In the genomic region with DNA sequence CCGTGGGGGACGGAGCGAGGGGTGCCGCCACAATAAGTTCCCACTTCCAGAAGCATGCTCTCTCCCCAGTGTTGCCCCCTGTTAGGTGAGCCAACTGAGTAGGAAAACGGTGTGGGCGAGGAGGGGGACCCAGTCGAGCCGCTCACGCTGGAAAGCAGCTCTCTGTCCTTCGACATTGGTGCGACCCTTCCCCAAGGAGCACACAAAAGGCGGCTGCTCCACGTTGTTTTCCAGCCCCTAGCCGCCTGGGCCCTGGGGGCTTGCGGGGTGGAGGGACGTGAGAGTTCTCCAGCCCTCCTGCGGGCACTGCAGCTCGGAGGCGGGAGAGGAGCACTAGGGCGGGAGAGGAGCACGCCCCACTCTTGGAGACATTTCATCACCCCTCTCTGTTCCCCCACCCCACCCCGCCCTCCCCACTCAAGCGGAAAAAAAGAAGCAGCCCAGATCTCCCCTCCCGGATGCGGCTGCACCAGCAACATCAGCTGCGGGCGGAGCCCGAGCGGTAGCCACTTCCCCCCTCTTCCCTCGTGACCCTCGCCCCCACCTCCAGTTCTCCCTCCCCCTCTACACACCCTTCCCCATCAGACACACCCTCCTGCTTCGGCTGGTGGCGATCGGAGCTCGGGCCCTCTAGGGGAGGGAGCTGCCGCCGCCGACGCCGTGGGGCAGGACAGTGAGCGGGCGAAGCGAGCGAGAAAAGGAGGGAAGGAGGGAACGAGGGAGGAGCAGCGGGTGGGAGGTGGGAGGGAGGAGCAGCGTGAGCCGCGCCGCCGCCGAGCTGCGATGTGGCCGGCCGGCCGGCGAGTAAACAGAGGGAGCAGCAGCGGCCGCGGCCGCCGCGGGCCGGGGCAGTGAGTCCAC, we compare ENCODE assay signal across 8 cellular contexts. TPM values are rescaled to one million over a fixed set of nuclear protein-coding genes. Genes with fewer than 3 reads are reported as not detected.
DNase-seq lines count a peak whose midpoint lies in the region; ATAC-seq and TF ChIP-seq lines count a peak whose summit lies in the region.

A gene (plus strand): TSS at position 755 of the 861 bp plus-strand sequence. CDS start 157 bp downstream, outside the sequence.

- H3K27me3 ChIP-seq in CD4-positive, alpha-beta memory T cell (ENCODE audit: insufficient read depth, low read length) = no peaks in the 10 kb centered on the region
- H3K27me3 ChIP-seq in PC-3 (ENCODE audit: low read length) (no peaks in the 10 kb centered on the region), esophagus (ENCODE audit: control insufficient read depth in 1 of 2, insufficient read depth in 2 of 2, low read length in 2 of 2) (no peaks in the 10 kb centered on the region), mucosa of stomach (ENCODE audit: control insufficient read depth, insufficient read depth, low read length) (no peaks in the 10 kb centered on the region)

- H3K4me2 ChIP-seq in PC-3 (ENCODE audit: low read length) = peak within 1 kb of the TSS; percentile 98

- 6 to 33% methylated on average over 62 to 64 of the region's 64 CpGs for WGBS in esophagus, 2 donors

- H3K4me1 Mint-ChIP-seq in CD4-positive, alpha-beta memory T cell = peaks cover 10 to 41% (median 22%) of the 10 kb centered on the region in 4 donors

- peaks cover 0 to 24% of the 10 kb centered on the region in 2 donors for H3K36me3 Mint-ChIP-seq in CD4-positive, alpha-beta memory T cell

- no peaks in the 10 kb centered on the region for H3K36me3 ChIP-seq in CD4-positive, alpha-beta memory T cell (ENCODE audit: insufficient read depth, low read length)
- H3K36me3 ChIP-seq in PC-3 (ENCODE audit: low read depth, low read length) (no peaks in the 10 kb centered on the region), esophagus (ENCODE audit: control insufficient read depth in 2 of 2, insufficient read depth in 2 of 2, low read length in 1 of 2) (no peaks in the 10 kb centered on the region), mucosa of stomach (ENCODE audit: control insufficient read depth, insufficient read depth, low read length) (no peaks in the 10 kb centered on the region)

- intact Hi-C loops in CD4-positive, alpha-beta memory T cell (cut with micrococcal nuclease) = loop anchor here (5.0 kb wide), 1 partner anchor 107 kb away; no protein-coding TSS in a partner anchor
- intact Hi-C loops in PC-3 (cut with micrococcal nuclease) = no loop called here

- H3K4me3 ChIP-seq in CD4-positive, alpha-beta memory T cell (ENCODE audit: low read length in 2 of 2) = peak within 1 kb of the TSS; percentile 83 to 91
- H3K4me3 ChIP-seq in PC-3 (ENCODE audit: low read length) = peak within 1 kb of the TSS; percentile 81
- H3K4me3 ChIP-seq in esophagus (ENCODE audit: low read depth in 1 of 2, low read length in 2 of 2) = peak within 1 kb of the TSS; percentile 49 to 74
- H3K4me3 ChIP-seq in mucosa of stomach (ENCODE audit: low read length) = peak within 1 kb of the TSS; percentile 25

- ATAC-seq in GM19438 (IDR thresholded peaks at IDR 0.05; ENCODE audit: low read depth, unreplicated experiment) (peak; percentile 53), HG03571 (IDR thresholded peaks at IDR 0.05; ENCODE audit: unreplicated experiment) (peak; percentile 61), PC-3 (peak; percentile 76)

- BruUV-seq in PC-3 (replicated peaks; lab: Mats Ljungman, UMichigan) = no TSS peak

- no peaks in the 10 kb centered on the region for H3K27me3 Mint-ChIP-seq in CD4-positive, alpha-beta memory T cell

- no peaks in the 10 kb centered on the region for H3F3A ChIP-seq in PC-3 (ENCODE audit: low read length, unreplicated experiment)

- H3K27ac Mint-ChIP-seq in CD4-positive, alpha-beta memory T cell = peak within 1 kb of the TSS; percentile 94 to 99 (median 98)

- peak; percentile 79 to 90 (median 82) for DNase-seq in CD4-positive, alpha-beta memory T cell
- DNase-seq in PC-3 (peak; percentile 57), activated T-cell treated with anti-CD3 and anti-CD28 coated beads for 4 hours (peak; percentile 61)
- DNase-seq in stimulated activated CD8-positive, alpha-beta memory T cell treated with anti-CD3 and anti-CD28 coated beads, Interleukin-4, amount 100 ng/mL, for 4 hours (ENCODE audit: low read depth in 2 of 2, low spot score in 1 of 2) = peak; percentile 43 to 67

- H3K4me1 ChIP-seq in CD4-positive, alpha-beta memory T cell (ENCODE audit: insufficient read depth, low read length) = peaks cover 36% of the 10 kb centered on the region
- H3K4me1 ChIP-seq in PC-3 (ENCODE audit: insufficient read depth, low read length) = no peaks in the 10 kb centered on the region
- H3K4me1 ChIP-seq in esophagus (ENCODE audit: control insufficient read depth in 2 of 2, insufficient read depth in 2 of 2, low read length in 1 of 2) = peaks cover 0 to 2% of the 10 kb centered on the region in 2 donors
- peaks cover 4% of the 10 kb centered on the region for H3K4me1 ChIP-seq in mucosa of stomach (ENCODE audit: control insufficient read depth, insufficient read depth, low read length)

- no peaks in the 10 kb centered on the region for H3K9me3 ChIP-seq in CD4-positive, alpha-beta memory T cell (ENCODE audit: control insufficient read depth in 1 of 2, low read length in 2 of 2)
- H3K9me3 ChIP-seq in PC-3 (ENCODE audit: low read length) (no peaks in the 10 kb centered on the region), esophagus (ENCODE audit: control insufficient read depth in 2 of 2, insufficient read depth in 1 of 2, low read depth in 1 of 2, low read length in 1 of 2) (no peaks in the 10 kb centered on the region), mucosa of stomach (ENCODE audit: control insufficient read depth, low read length) (no peaks in the 10 kb centered on the region)

- H3K79me2 ChIP-seq in PC-3 (ENCODE audit: low read length) = no peaks in the 10 kb centered on the region

- POLR2A ChIA-PET in CD4-positive, alpha-beta memory T cell (lab: Charles Lee; ENCODE audit: partially characterized antibody) = interaction anchor here (0.7 to 10.0 kb wide), 20 partner anchors 8 to 148 kb away, joined by 3 to 289 read pairs (median 5); no protein-coding TSS in a partner anchor
- POLR2A ChIA-PET in PC-3 (lab: Charles Lee; ENCODE audit: unreplicated experiment) = no interaction called here

- no peaks in the 10 kb centered on the region for H3K9me3 Mint-ChIP-seq in CD4-positive, alpha-beta memory T cell

- H3K4me3 Mint-ChIP-seq in CD4-positive, alpha-beta memory T cell = peak within 1 kb of the TSS; percentile 95 to 100 (median 99)

- H3K9ac ChIP-seq in PC-3 (ENCODE audit: low read length) = peak within 1 kb of the TSS; percentile 16; the same call in 1 of the 2 replicates
- peak within 1 kb of the TSS; percentile 39 for H3K9ac ChIP-seq in mucosa of stomach (ENCODE audit: low read length)

- peak within 1 kb of the TSS; percentile 83 for H3K27ac ChIP-seq in CD4-positive, alpha-beta memory T cell (ENCODE audit: low read depth, low read length)
- H3K27ac ChIP-seq in PC-3 (ENCODE audit: low read length) (no peak within 1 kb of the TSS), esophagus (ENCODE audit: low read depth in 2 of 2, low read length in 1 of 2) (peak within 1 kb of the TSS; percentile 65 to 85)

- no peaks in the 10 kb centered on the region for H3K9me2 ChIP-seq in PC-3 (replicated peaks; ENCODE audit: low read length)

- CTCF ChIA-PET in CD4-positive, alpha-beta memory T cell (lab: Charles Lee; ENCODE audit: partially characterized antibody) = interaction anchor here (0.9 to 4.1 kb wide), 7 partner anchors 28 to 53 kb away, joined by 3 to 18 read pairs (median 4); no protein-coding TSS in a partner anchor
- CTCF ChIA-PET in PC-3 (lab: Charles Lee) = no interaction called here

- H2AFZ ChIP-seq in PC-3 (ENCODE audit: low read length) = peak within 1 kb of the TSS; percentile 99

- no peak for TF ChIP-seq CTCF in PC-3 (conservative IDR thresholded peaks at IDR 0.05; ENCODE audit: low read depth, low read length)

- no peaks in the 10 kb centered on the region for H4K20me1 ChIP-seq in PC-3 (ENCODE audit: low read length)

RNA-seq across cellular contexts. Expression of the gene that starts here (rescaled TPM):
- 100 to 1,000 TPM; 110 to 112 TPM for total RNA-seq in CD4-positive, alpha-beta memory T cell
- polyA plus RNA-seq in CD4-positive, alpha-beta memory T cell = 10 to 100 TPM; 14.5 to 39.4 TPM
- 3.0 TPM in 2 replicates for total RNA-seq in PC-3 (2014; rRNA removed)
- 1 to 10 TPM; 3.3 to 3.7 TPM for polyA plus RNA-seq in esophagus

Comparison
In these comparisons a context has a peak if more than half of its experiments do, and no peak if none do; other contexts are left out.
1. RNA of the gene that starts here (total RNA-seq): 110 to 112 TPM in CD4-positive, alpha-beta memory T cell; 3.0 TPM in PC-3; every median in the first group is over 10 times any median in the second.
2. H3K4me3 ChIP-seq: peak in every context shown above with its lines; median percentile 87 in CD4-positive, alpha-beta memory T cell; 81 in PC-3; 62 in esophagus; 25 in mucosa of stomach.
3. Peak in every context shown above with its lines, with median percentiles within 50 percentile points of each other: DNase-seq and ATAC-seq.